In genomic region chr1:155932487-155932886, GRCh38 we compare ENCODE assay signal across 1 cellular context.
TF ChIP-seq lines count a peak whose summit lies in the region.

No MANE protein-coding gene starts in this region.

TF ChIP-seq in WTC11, 78 proteins besides CTCF, POLR2A, EP300 and RAD21 (continued from another document):
- TF ChIP-seq, protein P1, sequence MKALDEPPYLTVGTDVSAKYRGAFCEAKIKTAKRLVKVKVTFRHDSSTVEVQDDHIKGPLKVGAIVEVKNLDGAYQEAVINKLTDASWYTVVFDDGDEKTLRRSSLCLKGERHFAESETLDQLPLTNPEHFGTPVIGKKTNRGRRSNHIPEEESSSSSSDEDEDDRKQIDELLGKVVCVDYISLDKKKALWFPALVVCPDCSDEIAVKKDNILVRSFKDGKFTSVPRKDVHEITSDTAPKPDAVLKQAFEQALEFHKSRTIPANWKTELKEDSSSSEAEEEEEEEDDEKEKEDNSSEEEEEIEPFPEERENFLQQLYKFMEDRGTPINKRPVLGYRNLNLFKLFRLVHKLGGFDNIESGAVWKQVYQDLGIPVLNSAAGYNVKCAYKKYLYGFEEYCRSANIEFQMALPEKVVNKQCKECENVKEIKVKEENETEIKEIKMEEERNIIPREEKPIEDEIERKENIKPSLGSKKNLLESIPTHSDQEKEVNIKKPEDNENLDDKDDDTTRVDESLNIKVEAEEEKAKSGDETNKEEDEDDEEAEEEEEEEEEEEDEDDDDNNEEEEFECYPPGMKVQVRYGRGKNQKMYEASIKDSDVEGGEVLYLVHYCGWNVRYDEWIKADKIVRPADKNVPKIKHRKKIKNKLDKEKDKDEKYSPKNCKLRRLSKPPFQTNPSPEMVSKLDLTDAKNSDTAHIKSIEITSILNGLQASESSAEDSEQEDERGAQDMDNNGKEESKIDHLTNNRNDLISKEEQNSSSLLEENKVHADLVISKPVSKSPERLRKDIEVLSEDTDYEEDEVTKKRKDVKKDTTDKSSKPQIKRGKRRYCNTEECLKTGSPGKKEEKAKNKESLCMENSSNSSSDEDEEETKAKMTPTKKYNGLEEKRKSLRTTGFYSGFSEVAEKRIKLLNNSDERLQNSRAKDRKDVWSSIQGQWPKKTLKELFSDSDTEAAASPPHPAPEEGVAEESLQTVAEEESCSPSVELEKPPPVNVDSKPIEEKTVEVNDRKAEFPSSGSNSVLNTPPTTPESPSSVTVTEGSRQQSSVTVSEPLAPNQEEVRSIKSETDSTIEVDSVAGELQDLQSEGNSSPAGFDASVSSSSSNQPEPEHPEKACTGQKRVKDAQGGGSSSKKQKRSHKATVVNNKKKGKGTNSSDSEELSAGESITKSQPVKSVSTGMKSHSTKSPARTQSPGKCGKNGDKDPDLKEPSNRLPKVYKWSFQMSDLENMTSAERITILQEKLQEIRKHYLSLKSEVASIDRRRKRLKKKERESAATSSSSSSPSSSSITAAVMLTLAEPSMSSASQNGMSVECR (CRISPR knock-in tag; IDR thresholded peaks at IDR 0.05; ENCODE audit: borderline replicate concordance) = no peak
- TF ChIP-seq ZNF263 (CRISPR knock-in tag; IDR thresholded peaks at IDR 0.05; ENCODE audit: low read depth) (no peak), ZNF671 (CRISPR knock-in tag; IDR thresholded peaks at IDR 0.05) (no peak), JUN (CRISPR knock-in tag; IDR thresholded peaks at IDR 0.05) (no peak), ATF2 (CRISPR knock-in tag; IDR thresholded peaks at IDR 0.05; ENCODE audit: borderline replicate concordance, low read depth) (no peak), NFATC4 (CRISPR knock-in tag; IDR thresholded peaks at IDR 0.05) (no peak), ZBTB21 (CRISPR knock-in tag; IDR thresholded peaks at IDR 0.05; ENCODE audit: borderline replicate concordance) (no peak), GABPB1 (CRISPR knock-in tag; IDR thresholded peaks at IDR 0.05) (no peak)
- TF ChIP-seq, protein P2, sequence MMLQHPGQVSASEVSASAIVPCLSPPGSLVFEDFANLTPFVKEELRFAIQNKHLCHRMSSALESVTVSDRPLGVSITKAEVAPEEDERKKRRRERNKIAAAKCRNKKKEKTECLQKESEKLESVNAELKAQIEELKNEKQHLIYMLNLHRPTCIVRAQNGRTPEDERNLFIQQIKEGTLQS (CRISPR knock-in tag; conservative IDR thresholded peaks at IDR 0.05) = no peak
- TF ChIP-seq, protein P3, sequence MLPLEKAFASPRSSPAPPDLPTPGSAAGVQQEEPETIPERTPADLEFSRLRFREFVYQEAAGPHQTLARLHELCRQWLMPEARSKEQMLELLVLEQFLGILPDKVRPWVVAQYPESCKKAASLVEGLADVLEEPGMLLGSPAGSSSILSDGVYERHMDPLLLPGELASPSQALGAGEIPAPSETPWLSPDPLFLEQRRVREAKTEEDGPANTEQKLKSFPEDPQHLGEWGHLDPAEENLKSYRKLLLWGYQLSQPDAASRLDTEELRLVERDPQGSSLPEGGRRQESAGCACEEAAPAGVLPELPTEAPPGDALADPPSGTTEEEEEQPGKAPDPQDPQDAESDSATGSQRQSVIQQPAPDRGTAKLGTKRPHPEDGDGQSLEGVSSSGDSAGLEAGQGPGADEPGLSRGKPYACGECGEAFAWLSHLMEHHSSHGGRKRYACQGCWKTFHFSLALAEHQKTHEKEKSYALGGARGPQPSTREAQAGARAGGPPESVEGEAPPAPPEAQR (CRISPR knock-in tag; IDR thresholded peaks at IDR 0.05) = no peak
